Comparison of ENCODE assay signal across 8 cellular contexts in genomic region chr18:22930089-22930713, GRCh38. TPM values are rescaled to one million over a fixed set of nuclear protein-coding genes. Genes with fewer than 3 reads are reported as not detected.
DNase-seq lines count a peak whose midpoint lies in the region; TF ChIP-seq lines count a peak whose summit lies in the region.

No MANE protein-coding gene starts in this region.

- POLR2A ChIA-PET in CD8-positive, alpha-beta memory T cell (lab: Charles Lee) = no interaction called here

- H3K4me1 Mint-ChIP-seq in CD8-positive, alpha-beta memory T cell = peaks cover 10 to 21% (median 14%) of the 10 kb centered on the region in 3 donors

- H3K36me3 ChIP-seq in CD8-positive, alpha-beta memory T cell (ENCODE audit: insufficient read depth, low read length) = no peaks in the 10 kb centered on the region
- peaks cover 4% of the 10 kb centered on the region; the same call in 1 of the 2 replicates for H3K36me3 ChIP-seq in SJSA1
- no peaks in the 10 kb centered on the region for H3K36me3 ChIP-seq in uterus

- H3K27me3 Mint-ChIP-seq in CD8-positive, alpha-beta memory T cell = peaks cover 0 to 3% of the 10 kb centered on the region in 2 donors

- CTCF ChIA-PET in CD8-positive, alpha-beta memory T cell (lab: Charles Lee) = interaction anchor here (0.8 to 2.6 kb wide), 13 partner anchors 9 to 482 kb away, joined by 3 to 14 read pairs (median 4); no protein-coding TSS in a partner anchor

- H3K27ac ChIP-seq in CD8-positive, alpha-beta memory T cell (ENCODE audit: low read depth, low read length) = no peak overlapping the region
- no peak overlapping the region for H3K27ac ChIP-seq in SJSA1
- no peak overlapping the region for H3K27ac ChIP-seq in uterus

- no peak overlapping the region for H3K27ac Mint-ChIP-seq in CD8-positive, alpha-beta memory T cell

- no peaks in the 10 kb centered on the region for H3K9me3 ChIP-seq in CD8-positive, alpha-beta memory T cell (ENCODE audit: low read length)
- no peaks in the 10 kb centered on the region for H3K9me3 ChIP-seq in SJSA1 (replicated peaks)
- H3K9me3 ChIP-seq in uterus = no peaks in the 10 kb centered on the region

- intact Hi-C loops in posterior vena cava (cut with DNase I) (no loop called here), uterus (cut with DNase I; ENCODE audit: low total_unique reads) (no loop called here)

- TF ChIP-seq CTCF in GM20000 (IDR thresholded peaks at IDR 0.05; ENCODE audit: extremely low read depth, missing control alignments) (peak; percentile 61), uterus (IDR thresholded peaks at IDR 0.05) (peak; percentile 56 to 78 (median 60))

- peak overlapping the region in 1 of 7 donors; percentile 73 for H3K4me3 Mint-ChIP-seq in CD8-positive, alpha-beta memory T cell

- H3K4me3 ChIP-seq in CD8-positive, alpha-beta memory T cell (ENCODE audit: low read length) = no peak overlapping the region
- no peak overlapping the region for H3K4me3 ChIP-seq in SJSA1
- no peak overlapping the region for H3K4me3 ChIP-seq in uterus

- no peak for TF ChIP-seq POLR2A in uterus (IDR thresholded peaks at IDR 0.05)

- peak; percentile 49 to 82 (median 64) for DNase-seq in CD8-positive, alpha-beta memory T cell
- DNase-seq in GM20000 (ENCODE audit: low spot score) (peak; percentile 68), LHCN-M2 (ENCODE audit: low read depth) (peak; percentile 60), SJSA1 (ENCODE audit: low read depth in 1 of 2, low spot score in 2 of 2) (peak; percentile 37 to 74), globus pallidus (ENCODE audit: low spot score) (peak; percentile 40), posterior vena cava (ENCODE audit: low spot score) (peak; percentile 84), uterus (peak; percentile 70 to 77)
- DNase-seq in activated gamma-delta T cell treated with anti-CD3 and anti-CD28 coated beads, Interleukin-2, amount 50 U/mL, for 16 hours (ENCODE audit: low read depth) = peak; percentile 67

- peaks cover 0 to 8% (median 0%) of the 10 kb centered on the region in 3 donors for H3K36me3 Mint-ChIP-seq in CD8-positive, alpha-beta memory T cell

- H3K4me1 ChIP-seq in CD8-positive, alpha-beta memory T cell (ENCODE audit: insufficient read depth, low read length) = peaks cover 8% of the 10 kb centered on the region
- H3K4me1 ChIP-seq in SJSA1 (replicated peaks) (0 out of 2 replicates have a peak, but pooled peaks cover 4% of the 10 kb centered on the region), uterus (no peaks in the 10 kb centered on the region)

- H3K9me3 Mint-ChIP-seq in CD8-positive, alpha-beta memory T cell = no peaks in the 10 kb centered on the region

- no peaks in the 10 kb centered on the region for H3K27me3 ChIP-seq in CD8-positive, alpha-beta memory T cell (ENCODE audit: insufficient read depth, low read length, poor library complexity, severe bottlenecking)
- H3K27me3 ChIP-seq in SJSA1 (replicated peaks) (no peaks in the 10 kb centered on the region), uterus (no peaks in the 10 kb centered on the region)

RNA-seq across cellular contexts. Expression of gene RBBP8, which starts 2.9 kb away (rescaled TPM):
- total RNA-seq in CD8-positive, alpha-beta memory T cell = 10 to 100 TPM; 76.9 to 80.8 TPM
- 2.0 TPM for polyA plus RNA-seq in CD8-positive, alpha-beta memory T cell
- 49.6 and 63.9 TPM in 2 replicates for total RNA-seq in LHCN-M2 (2014; rRNA removed)
- polyA plus RNA-seq in LHCN-M2 (2012) = 8.3 TPM
- 48.9 and 57.6 TPM in 2 replicates for total RNA-seq in SJSA1 (2014; rRNA removed; shearing (Covaris generic))
- total RNA-seq in posterior vena cava = 10 to 100 TPM; 16.0 to 31.3 TPM
- 10 to 100 TPM; 34.8 to 43.5 (median 43.3) TPM for total RNA-seq in uterus
